14 cellular contexts compared by ENCODE assay signal in genomic region chr10:129870042-129870757, GRCh38.
"Had no signal": no experiment of that assay in that cellular context is flagged by ENCODE, and none has a peak within 500 bp of the region (broad histone marks: within the 10 kb centered on the region; RNA-seq: fewer than 3 reads in every experiment).

No MANE protein-coding gene starts in this region.

- DNase-seq: activated B cell treated with CpG ODN at 0.5 μM for 24 hours; activated CD4-positive, alpha-beta T cell treated with anti-CD3 and anti-CD28 coated beads, Interleukin-2, amount 10 ng/mL, durations not matched to agents 24 days and 14 days; activated naive CD8-positive, alpha-beta T cell treated with anti-CD3 and anti-CD28 coated beads for 36 hours; cortex of kidney; effector CD8-positive, alpha-beta T cell; immature natural killer cell; nephron progenitor cell; right lobe of liver; spleen; stimulated activated naive CD8-positive, alpha-beta T cell treated with anti-CD3 and anti-CD28 coated beads, Interleukin-15, amount 100 ng/mL, for 72 hours; T-helper 2 cell; testis; upper lobe of left lung had no signal

- H3K4me3 ChIP-seq: psoas muscle, right lobe of liver, spleen, testis, upper lobe of left lung had no signal

- H3K36me3 ChIP-seq: right lobe of liver, spleen, upper lobe of left lung had no signal

- H3K27ac ChIP-seq: right lobe of liver, spleen, testis, upper lobe of left lung had no signal

- H3K4me1 ChIP-seq: right lobe of liver, testis, upper lobe of left lung had no signal

- H3K9me3 ChIP-seq: psoas muscle, right lobe of liver, spleen, testis, upper lobe of left lung had no signal

- H3K27me3 ChIP-seq: right lobe of liver, testis, upper lobe of left lung had no signal

- ATAC-seq: right lobe of liver; stimulated activated naive CD8-positive, alpha-beta T cell treated with anti-CD3 and anti-CD28 coated beads, Interleukin-15, amount 100 ng/mL, for 72 hours had no signal
